ENCODE assay signal across 7 cellular contexts in the genomic region with DNA sequence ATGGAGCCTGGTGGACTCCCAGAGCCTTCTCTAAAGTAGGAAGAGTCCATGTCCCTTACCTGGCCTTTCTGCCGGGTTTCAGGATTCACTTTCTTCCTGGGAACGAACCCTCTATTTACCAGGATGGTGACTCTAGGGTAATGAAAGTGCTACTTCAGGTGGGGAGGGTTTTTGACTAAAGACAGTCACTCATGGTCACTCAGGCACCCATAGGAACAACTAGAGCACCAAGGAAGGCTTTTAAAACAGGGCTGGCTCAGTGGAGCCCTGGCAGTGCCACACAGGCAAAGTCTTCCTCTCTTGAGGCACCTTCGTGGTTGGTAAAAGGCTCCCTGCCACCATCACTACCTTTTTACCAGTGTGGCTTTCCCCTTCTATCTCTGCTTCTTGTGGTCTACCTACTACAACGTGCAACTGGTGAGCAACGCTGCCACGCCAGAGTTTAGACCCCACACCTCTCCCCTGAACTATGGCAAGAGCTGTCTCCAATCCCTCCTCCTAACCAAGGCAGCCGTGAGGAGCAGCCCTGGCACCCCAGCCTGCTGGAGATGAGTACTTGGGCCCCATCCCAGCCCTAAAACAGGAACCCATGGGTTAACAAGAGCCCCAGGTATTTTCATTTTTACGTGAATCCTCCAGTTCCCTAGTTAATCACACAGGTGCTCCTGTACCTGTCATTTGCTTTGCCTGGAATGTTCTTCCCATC. TPM values are rescaled to one million over a fixed set of nuclear protein-coding genes. Genes with fewer than 3 reads are reported as not detected.
DNase-seq lines count a peak whose midpoint lies in the region; ATAC-seq and TF ChIP-seq lines count a peak whose summit lies in the region.
"Had no signal": no experiment of that assay in that cellular context is flagged by ENCODE, and none has a peak within 500 bp of the region (broad histone marks: within the 10 kb centered on the region; RNA-seq: fewer than 3 reads in every experiment).

No MANE protein-coding gene starts in this region.

- peak overlapping the region; percentile 47 for H3K27ac ChIP-seq in AG04450 (ENCODE audit: low read depth, low read length)

- TF ChIP-seq POLR2A in GM19193 (IDR thresholded peaks at IDR 0.05; ENCODE audit: extremely low read depth, insufficient read depth, insufficient read length): peak; percentile 40

- no peak for ATAC-seq in omental fat pad (ENCODE audit: low FRiP score)

- H3K4me3 ChIP-seq in AG04450 (ENCODE audit: low read depth, low read length) (no peak overlapping the region), adipocyte (ENCODE audit: low read length) (no peak overlapping the region)

- no peak for DNase-seq in AG04450 (ENCODE audit: low read depth, low spot score)
- no peak for DNase-seq in adipocyte (ENCODE audit: low read depth)
- no peak for DNase-seq in RPMI8226
- no peak for DNase-seq in omental fat pad (ENCODE audit: low spot score)
- DNase-seq in NCI-H1694 treated with DMSO at 0.1 percent for 48 hours (lab: John Stamatoyannopoulos, UW): no peak
- DNase-seq: GOT3 had no signal

- CTCF ChIA-PET in AG04450 (lab: Charles Lee): interaction anchor here (1.0 kb wide), 1 partner anchor 209 kb away, joined by 3 read pairs; no protein-coding TSS in a partner anchor

- peak overlapping the region; percentile 38 for H3K9ac ChIP-seq in adipocyte (ENCODE audit: low read length)

- TF ChIP-seq CTCF in AG04450 (IDR thresholded peaks at IDR 0.05; ENCODE audit: low read depth, low read length) (no peak), omental fat pad (IDR thresholded peaks at IDR 0.05) (no peak)

- POLR2A ChIA-PET in AG04450 (lab: Yijun Ruan, JAX): interaction anchor here (0.6 to 1.1 kb wide), 2 partner anchors 9 to 14 kb away, joined by 3 read pairs; no protein-coding TSS in a partner anchor

- H3K9me3 ChIP-seq in AG04450 (ENCODE audit: control insufficient read depth, insufficient read depth, low read length) (peaks cover 5% of the 10 kb centered on the region; the same call in 1 of the 2 replicates), adipocyte (ENCODE audit: control insufficient read depth, low read length) (no peaks in the 10 kb centered on the region)

- no peaks in the 10 kb centered on the region for H3K27me3 ChIP-seq in AG04450 (ENCODE audit: control insufficient read depth, insufficient read depth, low read length)
- no peaks in the 10 kb centered on the region for H3K27me3 ChIP-seq in adipocyte (replicated peaks; ENCODE audit: control insufficient read depth, insufficient read depth, low read length)

- peaks cover 49% of the 10 kb centered on the region for H3K4me1 ChIP-seq in adipocyte (ENCODE audit: control insufficient read depth, insufficient read depth, low read length)

- peaks cover 52% of the 10 kb centered on the region for H3K36me3 ChIP-seq in adipocyte (ENCODE audit: control insufficient read depth, insufficient read depth, low read length, severe bottlenecking)

RNA-seq across cellular contexts. Expression of gene SURF1, which starts 3.5 kb away (rescaled TPM):
- polyA plus RNA-seq in AG04450 (2011; rRNA removed): 28.2 and 29.9 TPM in 2 replicates
- polyA minus RNA-seq in AG04450 (2011; rRNA and poly(A)+ RNA removed): 12.1 and 12.2 TPM in 2 replicates
- 10 to 100 TPM; 30.3 to 47.1 (median 41.1) TPM for total RNA-seq in omental fat pad

RNA-seq across cellular contexts. Expression of gene SURF2, which starts 3.6 kb away (rescaled TPM):
- 9.9 and 11.4 TPM in 2 replicates for polyA plus RNA-seq in AG04450 (2011; rRNA removed)
- polyA minus RNA-seq in AG04450 (2011; rRNA and poly(A)+ RNA removed): 4.9 and 5.6 TPM in 2 replicates
- total RNA-seq in omental fat pad: 10 to 100 TPM in 3 of 4 donors, 1 to 10 TPM in 1; 8.4 to 25.5 (median 13.4) TPM

RNA-seq across cellular contexts. Expression of gene RPL7A, which starts 4.8 kb away (rescaled TPM):
- 2,708 and 3,305 TPM in 2 replicates for polyA plus RNA-seq in AG04450 (2011; rRNA removed)
- 2,484 and 2,793 TPM in 2 replicates for polyA minus RNA-seq in AG04450 (2011; rRNA and poly(A)+ RNA removed)
- total RNA-seq in omental fat pad: 1,000 to 10,000 TPM; 1,813 to 2,244 (median 1,961) TPM

RNA-seq across cellular contexts. Expression of gene MED22, which starts 4.9 kb away (rescaled TPM):
- polyA plus RNA-seq in AG04450 (2011; rRNA removed): 14.1 and 20.2 TPM in 2 replicates
- polyA minus RNA-seq in AG04450 (2011; rRNA and poly(A)+ RNA removed): 19.8 and 35.1 TPM in 2 replicates
- 10 to 100 TPM; 20.0 to 29.1 (median 24.5) TPM for total RNA-seq in omental fat pad

RNA-seq across cellular contexts. Expression of gene SURF6, which starts 16.8 kb away (rescaled TPM):
- polyA plus RNA-seq in AG04450 (2011; rRNA removed): 6.2 and 8.5 TPM in 2 replicates
- polyA minus RNA-seq in AG04450 (2011; rRNA and poly(A)+ RNA removed): 2.8 and 3.2 TPM in 2 replicates
- 10 to 100 TPM; 10.5 to 47.8 (median 14.5) TPM for total RNA-seq in omental fat pad
